ENCODE assay signal across 11 cellular contexts in the genomic region with DNA sequence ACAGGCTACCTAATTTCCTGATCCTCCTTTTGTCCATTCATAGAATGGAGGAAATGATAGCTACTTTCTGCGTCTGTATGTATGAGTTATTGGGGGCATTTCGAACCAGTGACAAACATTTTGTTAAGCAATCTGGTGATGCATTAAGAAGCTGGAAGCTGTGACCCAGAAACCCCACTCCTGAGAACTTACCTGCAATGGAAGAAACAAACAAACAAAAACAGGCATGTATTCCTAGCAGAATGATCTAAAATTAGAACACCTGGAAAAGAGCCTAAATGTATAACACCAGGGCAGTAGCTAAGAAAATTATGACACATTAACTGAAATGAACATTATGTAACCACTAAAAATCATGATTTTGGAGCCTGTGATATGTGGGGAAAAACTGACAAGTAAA. TPM values are rescaled to one million over a fixed set of nuclear protein-coding genes. Genes with fewer than 3 reads are reported as not detected.
DNase-seq lines count a peak whose midpoint lies in the region; ATAC-seq, FAIRE-seq and TF ChIP-seq lines count a peak whose summit lies in the region.
"Had no signal": no experiment of that assay in that cellular context is flagged by ENCODE, and none has a peak within 500 bp of the region (broad histone marks: within the 10 kb centered on the region; RNA-seq: fewer than 3 reads in every experiment).

No MANE protein-coding gene starts in this region.

- H3K9me2 ChIP-seq in HCT116 (ENCODE audit: insufficient read depth) = no peaks in the 10 kb centered on the region

- H3K4me3 Mint-ChIP-seq in nephron = peak overlapping the region; percentile 29 to 78 (median 64)

- H3K36me3 ChIP-seq in A673 (ENCODE audit: insufficient read depth, low read length, poor library complexity, severe bottlenecking) = no peaks in the 10 kb centered on the region
- peaks cover 0 to 8% of the 10 kb centered on the region in 2 experiments; a peak in 1 of 4 replicates for H3K36me3 ChIP-seq in HCT116 (ENCODE audit: control insufficient read depth in 1 of 2, insufficient read depth in 2 of 2, low read length in 2 of 2)
- H3K36me3 ChIP-seq in bronchial epithelial cell (ENCODE audit: control insufficient read depth, insufficient read depth, low read length) = peaks cover 7% of the 10 kb centered on the region

- H3K36me3 Mint-ChIP-seq in nephron (ENCODE audit: low read depth) = no peaks in the 10 kb centered on the region

- H3K4me3 ChIP-seq in A673 (ENCODE audit: low read depth, low read length, poor library complexity, severe bottlenecking) (peak overlapping the region; percentile 88), HCT116 (replicated peaks in 1 of 2; ENCODE audit: low read depth in 1 of 2, low read length in 2 of 2) (no peak overlapping the region), bronchial epithelial cell (ENCODE audit: low read depth, low read length) (peak overlapping the region; percentile 74)

- FAIRE-seq in bronchial epithelial cell (lab: Jason Lieb, UNC) = no peak
- FAIRE-seq: GM12891 had no signal

- TF ChIP-seq CTCF in A673 (conservative IDR thresholded peaks at IDR 0.05; ENCODE audit: low read depth, low read length) (no peak), HCT116 (IDR thresholded peaks at IDR 0.05 in 2 of 3, conservative IDR thresholded peaks at IDR 0.05 in 1 of 3; ENCODE audit: borderline replicate concordance in 1 of 3, insufficient read depth in 1 of 3, low read depth in 2 of 3, low read length in 2 of 3) (no peak), bronchial epithelial cell (IDR thresholded peaks at IDR 0.05; ENCODE audit: insufficient read depth, low read length, severe bottlenecking) (no peak), nephron (IDR thresholded peaks at IDR 0.05; ENCODE audit: unreplicated experiment in 3 of 3) (no peak)

- peak overlapping the region; percentile 49 for H3K27ac ChIP-seq in A673 (ENCODE audit: low read depth, low read length, poor library complexity, severe bottlenecking)
- no peak overlapping the region for H3K27ac ChIP-seq in HCT116 (ENCODE audit: low read depth, low read length)

- peaks cover 63% of the 10 kb centered on the region for H3K79me2 ChIP-seq in HCT116 (ENCODE audit: insufficient read depth, low read length)

- intact Hi-C loops in A673 (cut with micrococcal nuclease; ENCODE audit: unreplicated experiment) (no loop called here), HCT116 (cut with micrococcal nuclease) (no loop called here)

- peaks cover 47% of the 10 kb centered on the region for H3K4me1 Mint-ChIP-seq in nephron

- no peak for TF ChIP-seq RAD21 in HCT116 (IDR thresholded peaks at IDR 0.05; ENCODE audit: low read depth)

- H3K27me3 ChIP-seq in A673 (replicated peaks; ENCODE audit: insufficient read depth, low read depth, low read length, poor library complexity) = no peaks in the 10 kb centered on the region
- H3K27me3 ChIP-seq in HCT116 (ENCODE audit: insufficient read depth, low read length) = no peaks in the 10 kb centered on the region
- no peaks in the 10 kb centered on the region for H3K27me3 ChIP-seq in bronchial epithelial cell (ENCODE audit: control insufficient read depth, insufficient read depth, low read length)
- H3K27me3 ChIP-seq: suprapubic skin had no signal

- H3K27me3 Mint-ChIP-seq in nephron (ENCODE audit: low read depth) = peaks cover 22% of the 10 kb centered on the region

- H3K4me2 ChIP-seq in HCT116 (ENCODE audit: low read length) = peak overlapping the region; percentile 80; the same call in 1 of the 2 replicates

- no peaks in the 10 kb centered on the region for H3K9me3 ChIP-seq in A673 (ENCODE audit: low read depth, low read length, poor library complexity, severe bottlenecking)
- H3K9me3 ChIP-seq in HCT116 (ENCODE audit: control insufficient read depth in 1 of 2, insufficient read depth in 1 of 2, low read depth in 1 of 2, low read length in 2 of 2) = no peaks in the 10 kb centered on the region
- H3K9me3 ChIP-seq: suprapubic skin had no signal

- H3K9me3 Mint-ChIP-seq in nephron = no peaks in the 10 kb centered on the region

- TF ChIP-seq POLR2A in HCT116 (IDR thresholded peaks at IDR 0.05; ENCODE audit: borderline replicate concordance, extremely low read depth, insufficient read depth, insufficient read length) = no peak

- no peak overlapping the region for H3K9ac ChIP-seq in HCT116 (ENCODE audit: low read length)

- H4K20me1 ChIP-seq in HCT116 (ENCODE audit: insufficient read depth) = peaks cover 15% of the 10 kb centered on the region; the same call in 1 of the 2 replicates

- RAD21 ChIA-PET in HCT116 (lab: Charles Lee; ENCODE audit: low non-redundant PET in 1 of 2, low total read pairs in 2 of 2, uncharacterized antibody in 2 of 2, unreplicated experiment in 2 of 2) = no interaction called here

- no peak for ATAC-seq in HCT116
- ATAC-seq in HG03039 (IDR thresholded peaks at IDR 0.05; ENCODE audit: unreplicated experiment) = no peak

- H2AFZ ChIP-seq in HCT116 (ENCODE audit: low read depth, low read length, poor library complexity, severe bottlenecking) = no peak overlapping the region

- CTCF ChIA-PET in A673 (lab: Charles Lee) (no interaction called here), HCT116 (lab: Charles Lee) (no interaction called here)

- BruUV-seq in A673 (replicated peaks; lab: Mats Ljungman, UMichigan) = no TSS peak
- BruUV-seq in HCT116 (replicated peaks; lab: Mats Ljungman, UMichigan) = no TSS peak

- POLR2A ChIA-PET in A673 (lab: Charles Lee; ENCODE audit: low non-redundant PET) = interaction anchor here (0.6 kb wide), 1 partner anchor 117 kb away, joined by 3 read pairs; no protein-coding TSS in a partner anchor
- POLR2A ChIA-PET in HCT116 (lab: Charles Lee) = no interaction called here

- H3K4me1 ChIP-seq in A673 (ENCODE audit: insufficient read depth, low read length, poor library complexity, severe bottlenecking) (peaks cover 37% of the 10 kb centered on the region), HCT116 (ENCODE audit: control insufficient read depth in 1 of 2, insufficient read depth in 2 of 2, low read length in 2 of 2) (peaks cover 30 to 37% of the 10 kb centered on the region in 2 experiments)

- no peak for DNase-seq in A673 (ENCODE audit: low spot score)
- DNase-seq in HCT116 (ENCODE audit: low read depth, low spot score) = no peak
- peak; percentile 29 for DNase-seq in bronchial epithelial cell (ENCODE audit: low read depth)
- DNase-seq in NCI-H2171 (lab: John Stamatoyannopoulos, UW) = no peak
- no peak for DNase-seq in DMS114 treated with DMSO at 0.1 percent for 48 hours (lab: John Stamatoyannopoulos, UW; ENCODE audit: unreplicated experiment)
- DNase-seq in NCI-H446 (lab: John Stamatoyannopoulos, UW) = no peak
- DNase-seq: activated CD4-positive, CD25-positive, alpha-beta regulatory T cell treated with anti-CD3 and anti-CD28 coated beads, Interleukin-2, amount 50 U/mL, for 72 hours had no signal

- H3K27ac Mint-ChIP-seq in nephron = no peak overlapping the region

TF ChIP-seq in HCT116, 20 proteins besides CTCF, POLR2A, EP300 and RAD21 (continues in another document):
- TF ChIP-seq EZH2 (IDR thresholded peaks at IDR 0.05) (no peak), ZNF274 (IDR thresholded peaks at IDR 0.05; ENCODE audit: low read depth, low read length) (no peak), TCF7L2 (IDR thresholded peaks at IDR 0.05; ENCODE audit: borderline replicate concordance, extremely low read depth, insufficient read depth, insufficient read length) (no peak), POLR2AphosphoS5 (IDR thresholded peaks at IDR 0.05; ENCODE audit: low read depth, low read length) (no peak), EZH2phosphoT487 (IDR thresholded peaks at IDR 0.05; ENCODE audit: borderline replicate concordance) (no peak), EGR1 (IDR thresholded peaks at IDR 0.05; ENCODE audit: low read depth) (no peak), JUND (IDR thresholded peaks at IDR 0.05) (no peak), ZFX (IDR thresholded peaks at IDR 0.05) (no peak), SP1 (IDR thresholded peaks at IDR 0.05; ENCODE audit: low read depth) (no peak), SRF (IDR thresholded peaks at IDR 0.05; ENCODE audit: low read depth) (no peak), YY1 (IDR thresholded peaks at IDR 0.05; ENCODE audit: extremely low read depth, insufficient replicate concordance, low read depth, low read length) (no peak), CBX3 (IDR thresholded peaks at IDR 0.05; ENCODE audit: low read depth) (no peak)
- TF ChIP-seq, protein P1, sequence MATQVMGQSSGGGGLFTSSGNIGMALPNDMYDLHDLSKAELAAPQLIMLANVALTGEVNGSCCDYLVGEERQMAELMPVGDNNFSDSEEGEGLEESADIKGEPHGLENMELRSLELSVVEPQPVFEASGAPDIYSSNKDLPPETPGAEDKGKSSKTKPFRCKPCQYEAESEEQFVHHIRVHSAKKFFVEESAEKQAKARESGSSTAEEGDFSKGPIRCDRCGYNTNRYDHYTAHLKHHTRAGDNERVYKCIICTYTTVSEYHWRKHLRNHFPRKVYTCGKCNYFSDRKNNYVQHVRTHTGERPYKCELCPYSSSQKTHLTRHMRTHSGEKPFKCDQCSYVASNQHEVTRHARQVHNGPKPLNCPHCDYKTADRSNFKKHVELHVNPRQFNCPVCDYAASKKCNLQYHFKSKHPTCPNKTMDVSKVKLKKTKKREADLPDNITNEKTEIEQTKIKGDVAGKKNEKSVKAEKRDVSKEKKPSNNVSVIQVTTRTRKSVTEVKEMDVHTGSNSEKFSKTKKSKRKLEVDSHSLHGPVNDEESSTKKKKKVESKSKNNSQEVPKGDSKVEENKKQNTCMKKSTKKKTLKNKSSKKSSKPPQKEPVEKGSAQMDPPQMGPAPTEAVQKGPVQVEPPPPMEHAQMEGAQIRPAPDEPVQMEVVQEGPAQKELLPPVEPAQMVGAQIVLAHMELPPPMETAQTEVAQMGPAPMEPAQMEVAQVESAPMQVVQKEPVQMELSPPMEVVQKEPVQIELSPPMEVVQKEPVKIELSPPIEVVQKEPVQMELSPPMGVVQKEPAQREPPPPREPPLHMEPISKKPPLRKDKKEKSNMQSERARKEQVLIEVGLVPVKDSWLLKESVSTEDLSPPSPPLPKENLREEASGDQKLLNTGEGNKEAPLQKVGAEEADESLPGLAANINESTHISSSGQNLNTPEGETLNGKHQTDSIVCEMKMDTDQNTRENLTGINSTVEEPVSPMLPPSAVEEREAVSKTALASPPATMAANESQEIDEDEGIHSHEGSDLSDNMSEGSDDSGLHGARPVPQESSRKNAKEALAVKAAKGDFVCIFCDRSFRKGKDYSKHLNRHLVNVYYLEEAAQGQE (IDR thresholded peaks at IDR 0.05; ENCODE audit: low read depth) = no peak
- TF ChIP-seq, protein P2, sequence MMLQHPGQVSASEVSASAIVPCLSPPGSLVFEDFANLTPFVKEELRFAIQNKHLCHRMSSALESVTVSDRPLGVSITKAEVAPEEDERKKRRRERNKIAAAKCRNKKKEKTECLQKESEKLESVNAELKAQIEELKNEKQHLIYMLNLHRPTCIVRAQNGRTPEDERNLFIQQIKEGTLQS (IDR thresholded peaks at IDR 0.05) = no peak

RNA-seq across cellular contexts. Expression of gene PRNP, which starts 2.1 kb away (rescaled TPM):
- total RNA-seq in A673 (2021) (86.9 and 117 TPM in 2 replicates), HCT116 (2021; ENCODE audit: unreplicated experiment) (93.9 TPM), bronchial epithelial cell (764 and 840 TPM in 2 replicates)
- polyA plus RNA-seq in HCT116 (2012) = 172 and 204 TPM in 2 replicates

RNA-seq across cellular contexts. Expression of gene PRND, which starts 33.4 kb away (rescaled TPM):
- total RNA-seq in A673 (2021) = 0.09 TPM in 1 of 2 replicates, not detected in the other
- not detected for total RNA-seq in HCT116 (2021; ENCODE audit: unreplicated experiment)
- 0.02 TPM in 1 of 2 replicates, not detected in the other for polyA plus RNA-seq in HCT116 (2012)
- not detected in 2 replicates for total RNA-seq in bronchial epithelial cell
- total RNA-seq: suprapubic skin had no signal

Comparison
In these comparisons a context has a peak if more than half of its experiments do, and no peak if none do; other contexts are left out.
1. H3K4me3 ChIP-seq: peak in A673 (single experiment) and bronchial epithelial cell (single experiment); none in HCT116 (0 of 2).